1 cellular context compared by ENCODE assay signal in the genomic region with DNA sequence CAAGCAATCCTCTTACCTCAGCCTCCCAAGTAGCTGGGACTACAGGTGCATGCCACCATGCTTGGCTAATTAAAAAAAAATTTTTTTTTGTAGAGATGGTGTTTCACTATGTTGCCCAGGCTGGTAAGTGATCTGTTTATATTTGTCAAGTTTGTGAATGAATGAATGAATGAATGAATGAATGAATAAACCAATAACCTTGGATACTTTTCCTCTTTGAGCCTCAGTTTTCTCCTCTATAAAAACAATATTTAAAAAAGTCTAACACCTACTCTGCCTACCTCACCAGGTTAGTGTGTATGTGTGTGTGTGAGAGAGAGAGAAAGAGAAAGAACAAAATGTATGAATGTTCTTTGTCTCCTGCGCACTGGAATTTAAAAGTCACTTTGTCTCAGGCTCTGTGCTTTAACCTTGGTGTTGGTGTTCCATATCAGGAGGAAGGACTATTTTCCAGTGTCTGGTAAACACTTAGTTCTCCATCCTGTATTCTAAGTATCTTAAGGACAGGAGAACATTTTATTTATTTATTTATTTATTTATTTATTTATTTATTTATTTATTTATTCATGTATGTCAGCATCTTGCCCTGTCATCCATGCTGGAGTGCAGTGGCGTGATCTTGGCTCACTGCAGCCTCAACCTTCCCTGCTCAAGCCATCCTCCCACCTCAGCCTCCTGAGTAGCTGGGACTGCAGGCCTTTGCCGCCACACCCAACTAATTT.
TF ChIP-seq lines count a peak whose summit lies in the region.

No MANE protein-coding gene starts in this region.

TF ChIP-seq in A549, 52 proteins besides CTCF, POLR2A, EP300 and RAD21 (continued from another document):
- TF ChIP-seq HOXB13 (CRISPR knock-in tag; IDR thresholded peaks at IDR 0.05; ENCODE audit: low read depth) (no peak), MAFK (IDR thresholded peaks at IDR 0.05; ENCODE audit: partially characterized antibody) (no peak), EHMT2 (IDR thresholded peaks at IDR 0.05; ENCODE audit: low read depth) (no peak), ZC3H11A (IDR thresholded peaks at IDR 0.05) (peak; percentile 98), ESRRA (IDR thresholded peaks at IDR 0.05; ENCODE audit: borderline replicate concordance, low read length) (no peak)
